17 cellular contexts compared by ENCODE assay signal in the genomic region with DNA sequence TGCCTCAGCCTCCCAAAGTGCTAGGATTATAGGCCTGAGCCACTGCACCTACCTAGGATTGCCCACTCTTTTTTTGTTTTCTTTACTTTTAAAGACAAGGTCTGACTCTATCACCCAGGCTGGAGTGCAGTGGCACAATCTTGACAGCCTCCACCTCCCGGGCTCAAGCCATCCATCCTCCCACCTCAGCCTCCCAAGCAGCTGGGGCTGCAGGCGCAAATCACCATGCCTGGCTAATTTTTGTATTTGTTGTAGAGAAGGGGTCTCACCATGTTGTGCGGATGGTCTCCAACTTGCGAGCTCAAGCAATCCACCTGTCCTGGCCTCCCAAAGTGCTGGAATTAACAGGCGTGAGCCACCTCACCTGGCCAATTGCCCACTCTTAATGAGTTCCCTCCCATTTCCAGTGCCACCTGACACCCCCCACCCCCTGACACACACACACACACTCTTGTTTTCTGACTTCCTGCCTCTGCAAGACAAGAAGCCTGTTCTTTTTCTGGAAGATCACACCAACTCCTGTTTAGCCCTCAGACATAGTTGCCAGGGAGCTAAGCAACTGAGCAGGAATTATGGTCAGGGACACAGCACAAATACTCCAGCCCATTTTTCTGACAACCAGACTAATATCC. TPM values are rescaled to one million over a fixed set of nuclear protein-coding genes. Genes with fewer than 3 reads are reported as not detected.
DNase-seq lines count a peak whose midpoint lies in the region; ATAC-seq and TF ChIP-seq lines count a peak whose summit lies in the region.
"Had no signal": no experiment of that assay in that cellular context is flagged by ENCODE, and none has a peak within 500 bp of the region (broad histone marks: within the 10 kb centered on the region; RNA-seq: fewer than 3 reads in every experiment).

No MANE protein-coding gene starts in this region.

- H3K9ac ChIP-seq in IMR-90 (ENCODE audit: low read depth, low read length), result no peak overlapping the region

- no peak for DNase-seq in activated T-cell treated with anti-CD3 and anti-CD28 coated beads, Interleukin-2, amount 50 U/mL, for 72 hours
- DNase-seq in activated T-cell treated with anti-CD3 and anti-CD28 coated beads, Interleukin-2, amount 50 U/mL, for 4 hours, result no peak
- DNase-seq in IMR-90, result no peak
- no peak for DNase-seq in immature natural killer cell
- no peak for DNase-seq in stimulated activated naive B cell treated with anti-CD40 and anti-IgM and Interleukin-4, amounts not matched to agents 10 μg/mL and 1 μg/mL and 100 μg/mL, for 72 hours
- no peak for DNase-seq in Ammon's horn (ENCODE audit: low spot score)
- no peak for DNase-seq in Right ventricle myocardium inferior (ENCODE audit: missing footprints)
- DNase-seq: activated CD4-positive, alpha-beta T cell treated with anti-CD3 and anti-CD28 coated beads, Interleukin-2, amount 50 U/mL, for 1 hour; activated T-cell treated with anti-CD3 and anti-CD28 coated beads, Interleukin-2, amount 50 U/mL, for 48 hours; GDM1; left ventricle myocardium inferior; NCI-H1436 treated with DMSO at 0.1 percent for 48 hours; NCI-H345; stomach had no signal

- H2BK5ac ChIP-seq in IMR-90 (ENCODE audit: low read depth, low read length, poor library complexity, severe bottlenecking), result peak overlapping the region; percentile 3

- no peak overlapping the region for H2AK9ac ChIP-seq in IMR-90 (replicated peaks; ENCODE audit: low read depth, low read length, poor library complexity)

- H3K4me3 Mint-ChIP-seq in activated T-cell treated with anti-CD3 and anti-CD28 coated beads, Interleukin-2, amount 50 U/mL, for 72 hours, result peak overlapping the region; percentile 15 to 27
- H3K4me3 Mint-ChIP-seq in activated T-cell treated with anti-CD3 and anti-CD28 coated beads, Interleukin-2, amount 50 U/mL, for 4 hours, result no peak overlapping the region
- peak overlapping the region in 2 of 5 donors; percentile 2 to 91 for H3K4me3 Mint-ChIP-seq in immature natural killer cell
- peak overlapping the region in 1 of 2 donors; percentile 13 for H3K4me3 Mint-ChIP-seq in stimulated activated naive B cell treated with anti-CD40 and anti-IgM and Interleukin-4, amounts not matched to agents 10 μg/mL and 1 μg/mL and 100 μg/mL, for 72 hours

- no peak overlapping the region for H2BK20ac ChIP-seq in IMR-90 (ENCODE audit: low read depth, low read length)

- H3K18ac ChIP-seq in IMR-90 (ENCODE audit: low read depth, low read length), result no peak overlapping the region

- TF ChIP-seq RAD21 in IMR-90 (IDR thresholded peaks at IDR 0.05; ENCODE audit: low read length), result no peak

- H3K27ac Mint-ChIP-seq in activated T-cell treated with anti-CD3 and anti-CD28 coated beads, Interleukin-2, amount 50 U/mL, for 72 hours, result peak overlapping the region; percentile 55
- H3K27ac Mint-ChIP-seq in immature natural killer cell, result peak overlapping the region in 4 of 6 donors; percentile 16 to 90 (median 54)
- peak overlapping the region; percentile 56 for H3K27ac Mint-ChIP-seq in stimulated activated naive B cell treated with anti-CD40 and anti-IgM and Interleukin-4, amounts not matched to agents 10 μg/mL and 1 μg/mL and 100 μg/mL, for 72 hours

- intact Hi-C loops in IMR-90 (cut with micrococcal nuclease), result loop anchor here (5.0 kb wide), 1 partner anchor 327 kb away; no protein-coding TSS in a partner anchor
- intact Hi-C loops in Right ventricle myocardium inferior (cut with DNase I), result loop anchor here (5.0 to 10.0 kb wide), 3 partner anchors 332 to 480 kb away; partner anchors contain the start of genes PITPNA and TLCD2

- no peak overlapping the region for H3K27ac ChIP-seq in IMR-90 (ENCODE audit: insufficient read depth, low read length)
- H3K27ac ChIP-seq: left ventricle myocardium inferior had no signal

- no peaks in the 10 kb centered on the region for H3K9me3 ChIP-seq in IMR-90 (ENCODE audit: control insufficient read depth, insufficient read depth, low read length)
- H3K9me3 ChIP-seq: left ventricle myocardium inferior, SJSA1, stomach had no signal

- CTCF ChIA-PET in IMR-90 (lab: Yijun Ruan, JAX), result no interaction called here

- no peak for TF ChIP-seq POLR2A in IMR-90 (IDR thresholded peaks at IDR 0.05; ENCODE audit: low read depth, low read length)

- H3K4me2 ChIP-seq in IMR-90 (ENCODE audit: low read depth, low read length), result no peak overlapping the region

- TF ChIP-seq CTCF in IMR-90 (conservative IDR thresholded peaks at IDR 0.05; ENCODE audit: low read depth, low read length), result no peak

- no peak overlapping the region for H2AK5ac ChIP-seq in IMR-90 (ENCODE audit: low read depth, low read length)

- H2BK120ac ChIP-seq in IMR-90 (ENCODE audit: low read depth, low read length), result no peak overlapping the region

- H3K27me3 Mint-ChIP-seq in activated T-cell treated with anti-CD3 and anti-CD28 coated beads, Interleukin-2, amount 50 U/mL, for 72 hours (ENCODE audit: low read depth), result peaks cover 7% of the 10 kb centered on the region
- H3K27me3 Mint-ChIP-seq in activated T-cell treated with anti-CD3 and anti-CD28 coated beads, Interleukin-2, amount 50 U/mL, for 4 hours (ENCODE audit: low read depth), result no peaks in the 10 kb centered on the region
- H3K27me3 Mint-ChIP-seq in immature natural killer cell (ENCODE audit: low read depth in 3 of 3), result peaks cover 4 to 14% (median 13%) of the 10 kb centered on the region in 3 donors
- peaks cover 6 to 8% of the 10 kb centered on the region in 2 donors for H3K27me3 Mint-ChIP-seq in stimulated activated naive B cell treated with anti-CD40 and anti-IgM and Interleukin-4, amounts not matched to agents 10 μg/mL and 1 μg/mL and 100 μg/mL, for 72 hours
- H3K27me3 Mint-ChIP-seq: central memory CD8-positive, alpha-beta T cell had no signal

- 0 out of 3 replicates have a peak overlapping the region, but pooled peaks have one; percentile 28 for H2BK15ac ChIP-seq in IMR-90 (ENCODE audit: low read depth, low read length)

- H4K5ac ChIP-seq in IMR-90 (ENCODE audit: low read depth, low read length), result no peak overlapping the region

- no peak overlapping the region for H3K23ac ChIP-seq in IMR-90 (ENCODE audit: low read depth, low read length)

- H3K4me1 Mint-ChIP-seq in activated T-cell treated with anti-CD3 and anti-CD28 coated beads, Interleukin-2, amount 50 U/mL, for 72 hours (ENCODE audit: low read depth), result peaks cover 35% of the 10 kb centered on the region
- peaks cover 29% of the 10 kb centered on the region for H3K4me1 Mint-ChIP-seq in activated T-cell treated with anti-CD3 and anti-CD28 coated beads, Interleukin-2, amount 50 U/mL, for 4 hours (ENCODE audit: low read depth)
- H3K4me1 Mint-ChIP-seq in immature natural killer cell, result peaks cover 24 to 28% of the 10 kb centered on the region in 2 donors
- H3K4me1 Mint-ChIP-seq in stimulated activated naive B cell treated with anti-CD40 and anti-IgM and Interleukin-4, amounts not matched to agents 10 μg/mL and 1 μg/mL and 100 μg/mL, for 72 hours, result peaks cover 22 to 38% of the 10 kb centered on the region in 2 donors

- peaks cover 22% of the 10 kb centered on the region for H3K36me3 ChIP-seq in IMR-90 (ENCODE audit: control insufficient read depth, insufficient read depth, low read length)

- no peak overlapping the region for H3K4ac ChIP-seq in IMR-90 (ENCODE audit: low read depth, low read length)

- no peak for ATAC-seq in activated T-cell treated with anti-CD3 and anti-CD28 coated beads, Interleukin-2, amount 50 U/mL, for 72 hours (replicated peaks in 1 of 2)
- no peak for ATAC-seq in activated T-cell treated with anti-CD3 and anti-CD28 coated beads, Interleukin-2, amount 50 U/mL, for 4 hours
- ATAC-seq in IMR-90 (ENCODE audit: low read depth), result no peak
- no peak for ATAC-seq in stimulated activated naive B cell treated with anti-CD40 and anti-IgM and Interleukin-4, amounts not matched to agents 10 μg/mL and 1 μg/mL and 100 μg/mL, for 72 hours (replicated peaks)
- no peak for ATAC-seq in Right ventricle myocardium inferior
- no peak for ATAC-seq in GM21447 (IDR thresholded peaks at IDR 0.05; ENCODE audit: unreplicated experiment)

- no TSS peak for BruUV-seq in IMR-90 (replicated peaks; lab: Mats Ljungman, UMichigan)

- H3K79me1 ChIP-seq in IMR-90 (ENCODE audit: low read depth in 1 of 2, low read length in 2 of 2), result peaks cover 22 to 43% of the 10 kb centered on the region in 2 experiments

- H3K56ac ChIP-seq in IMR-90 (ENCODE audit: extremely low read depth, insufficient read depth, low read length), result no peak overlapping the region

- no peak overlapping the region for H4K91ac ChIP-seq in IMR-90 (ENCODE audit: insufficient read depth, low read depth, low read length)

- peaks cover 2 to 7% of the 10 kb centered on the region in 2 donors for H3K36me3 Mint-ChIP-seq in activated T-cell treated with anti-CD3 and anti-CD28 coated beads, Interleukin-2, amount 50 U/mL, for 72 hours (ENCODE audit: insufficient read depth in 2 of 2)
- peaks cover 14% of the 10 kb centered on the region for H3K36me3 Mint-ChIP-seq in activated T-cell treated with anti-CD3 and anti-CD28 coated beads, Interleukin-2, amount 50 U/mL, for 4 hours (ENCODE audit: insufficient read depth)
- peaks cover 0 to 7% (median 0%) of the 10 kb centered on the region in 3 donors for H3K36me3 Mint-ChIP-seq in immature natural killer cell
- peaks cover 28 to 38% of the 10 kb centered on the region in 2 donors for H3K36me3 Mint-ChIP-seq in stimulated activated naive B cell treated with anti-CD40 and anti-IgM and Interleukin-4, amounts not matched to agents 10 μg/mL and 1 μg/mL and 100 μg/mL, for 72 hours

- H2AFZ ChIP-seq in IMR-90 (replicated peaks; ENCODE audit: low read length, poor library complexity), result no peak overlapping the region

- H3K27me3 ChIP-seq in IMR-90 (ENCODE audit: control insufficient read depth, insufficient read depth, low read length), result no peaks in the 10 kb centered on the region
- H3K27me3 ChIP-seq: SJSA1 had no signal

- no peaks in the 10 kb centered on the region for H3K9me3 Mint-ChIP-seq in activated T-cell treated with anti-CD3 and anti-CD28 coated beads, Interleukin-2, amount 50 U/mL, for 72 hours
- H3K9me3 Mint-ChIP-seq in activated T-cell treated with anti-CD3 and anti-CD28 coated beads, Interleukin-2, amount 50 U/mL, for 4 hours, result no peaks in the 10 kb centered on the region
- no peaks in the 10 kb centered on the region for H3K9me3 Mint-ChIP-seq in immature natural killer cell
- H3K9me3 Mint-ChIP-seq in stimulated activated naive B cell treated with anti-CD40 and anti-IgM and Interleukin-4, amounts not matched to agents 10 μg/mL and 1 μg/mL and 100 μg/mL, for 72 hours, result no peaks in the 10 kb centered on the region
- H3K9me3 Mint-ChIP-seq: central memory CD8-positive, alpha-beta T cell had no signal

- H3K14ac ChIP-seq in IMR-90 (replicated peaks; ENCODE audit: low read depth, low read length), result no peak overlapping the region; the same call in 1 of the 2 replicates

- peaks cover 22% of the 10 kb centered on the region for H3K9me1 ChIP-seq in IMR-90 (ENCODE audit: insufficient read depth, low read length)

- peaks cover 28% of the 10 kb centered on the region for H3K4me1 ChIP-seq in IMR-90 (ENCODE audit: control insufficient read depth, insufficient read depth, low read length)

- dilution Hi-C loops in IMR-90 (cut with HindIII; ENCODE audit: low sequenced_read_pairs, unreplicated experiment), result no loop called here

- 84% methylated on average over 2 of the region's 5 CpGs; no CpG with 5 or more reads in 1 of the 2 experiments for WGBS in IMR-90 (ENCODE audit: extremely low coverage in 2 of 2, insufficient read length in 1 of 2), 2 experiments

- H3K4me3 ChIP-seq in IMR-90 (ENCODE audit: insufficient read depth, low read depth, low read length), result no peak overlapping the region
- H3K4me3 ChIP-seq: left ventricle myocardium inferior, SJSA1, stomach had no signal

- H4K20me1 ChIP-seq in IMR-90 (ENCODE audit: insufficient read depth, low read length), result peaks cover 11% of the 10 kb centered on the region; the same call in 1 of the 2 replicates

- in situ Hi-C loops in IMR-90 (cut with MboI; ENCODE audit: low sequenced_read_pairs), result loop anchor here (25.0 kb wide), 1 partner anchor 332 kb away; the partner anchor contains the start of genes TLCD2 and WDR81

- H4K8ac ChIP-seq in IMR-90 (ENCODE audit: low read depth in 2 of 2, low read length in 2 of 2), result peak overlapping the region in 1 of 2 experiments; percentile 32; a peak in 1 of 4 replicates

- POLR2A ChIA-PET in IMR-90 (lab: Charles Lee; ENCODE audit: unreplicated experiment), result interaction anchor here (0.7 kb wide), 1 partner anchor 122 kb away, joined by 6 read pairs; no protein-coding TSS in a partner anchor

RNA-seq across cellular contexts. Expression of gene OVCA2, which starts 2.6 kb away (rescaled TPM):
- 10 to 100 TPM; 29.0 to 33.3 TPM for total RNA-seq in activated T-cell treated with anti-CD3 and anti-CD28 coated beads, Interleukin-2, amount 50 U/mL, for 72 hours
- total RNA-seq in activated T-cell treated with anti-CD3 and anti-CD28 coated beads, Interleukin-2, amount 50 U/mL, for 4 hours, result 10 to 100 TPM; 67.7 to 74.4 (median 70.7) TPM
- total RNA-seq in IMR-90 (2012; rRNA removed) (38.7 and 42.2 TPM in 2 replicates), Right ventricle myocardium inferior (14.3 TPM)
- polyA plus RNA-seq in IMR-90 (2012; rRNA removed) (46.9 and 52.6 TPM in 2 replicates), immature natural killer cell (100 to 1,000 TPM in 2 of 3 donors, 10 to 100 TPM in 1; 90.6 to 107 (median 104) TPM)
- 40.4 and 50.0 TPM in 2 replicates for polyA plus RNA-seq in IMR-90 (2012; cell fraction: cytosol; rRNA removed)
- polyA plus RNA-seq in IMR-90 (2012; cell fraction: nucleus; rRNA removed; ENCODE audit: low replicate concordance), result 23.2 and 26.2 TPM in 2 replicates

RNA-seq across cellular contexts. Expression of gene HIC1, which starts 10.5 kb away (rescaled TPM):
- 10 to 100 TPM; 11.7 to 21.4 TPM for total RNA-seq in activated T-cell treated with anti-CD3 and anti-CD28 coated beads, Interleukin-2, amount 50 U/mL, for 72 hours
- 10 to 100 TPM; 18.9 to 60.9 (median 31.5) TPM for total RNA-seq in activated T-cell treated with anti-CD3 and anti-CD28 coated beads, Interleukin-2, amount 50 U/mL, for 4 hours
- total RNA-seq in IMR-90 (2012; rRNA removed) (10.0 and 10.4 TPM in 2 replicates), Right ventricle myocardium inferior (22.7 TPM)
- polyA plus RNA-seq in IMR-90 (2012; rRNA removed) (23.0 and 30.9 TPM in 2 replicates), immature natural killer cell (1 to 10 TPM in 2 of 3 donors, under 1 TPM in 1; 0.90 to 5.9 (median 1.2) TPM)
- polyA plus RNA-seq in IMR-90 (2012; cell fraction: cytosol; rRNA removed), result 17.8 and 60.2 TPM in 2 replicates
- 69.0 and 122 TPM in 2 replicates for polyA plus RNA-seq in IMR-90 (2012; cell fraction: nucleus; rRNA removed; ENCODE audit: low replicate concordance)

RNA-seq across cellular contexts. Expression of gene DPH1, which starts 14.4 kb away (rescaled TPM):
- 10 to 100 TPM; 36.8 to 40.8 TPM for total RNA-seq in activated T-cell treated with anti-CD3 and anti-CD28 coated beads, Interleukin-2, amount 50 U/mL, for 72 hours
- total RNA-seq in activated T-cell treated with anti-CD3 and anti-CD28 coated beads, Interleukin-2, amount 50 U/mL, for 4 hours, result 10 to 100 TPM; 56.6 to 59.9 (median 58.5) TPM
- 20.6 and 24.4 TPM in 2 replicates for total RNA-seq in IMR-90 (2012; rRNA removed)
- 49.9 and 51.9 TPM in 2 replicates for polyA plus RNA-seq in IMR-90 (2012; rRNA removed)
- 31.8 and 38.7 TPM in 2 replicates for polyA plus RNA-seq in IMR-90 (2012; cell fraction: cytosol; rRNA removed)
- polyA plus RNA-seq in IMR-90 (2012; cell fraction: nucleus; rRNA removed; ENCODE audit: low replicate concordance), result 153 and 299 TPM in 2 replicates
- 10 to 100 TPM; 18.6 to 26.4 (median 21.4) TPM for polyA plus RNA-seq in immature natural killer cell
- total RNA-seq in Right ventricle myocardium inferior, result 24.1 TPM

RNA-seq across cellular contexts. Expression of gene RTN4RL1, which starts 19.2 kb away (rescaled TPM):
- total RNA-seq in activated T-cell treated with anti-CD3 and anti-CD28 coated beads, Interleukin-2, amount 50 U/mL, for 72 hours, result under 1 TPM; 0.14 to 0.21 TPM
- 1 to 10 TPM; 1.0 to 2.5 (median 2.0) TPM for total RNA-seq in activated T-cell treated with anti-CD3 and anti-CD28 coated beads, Interleukin-2, amount 50 U/mL, for 4 hours
- under 0.01 TPM in 2 replicates for total RNA-seq in IMR-90 (2012; rRNA removed)
- polyA plus RNA-seq in IMR-90 (2012; rRNA removed), result 0.03 and 0.04 TPM in 2 replicates
- 0.07 TPM in 1 of 2 replicates, not detected in the other for polyA plus RNA-seq in IMR-90 (2012; cell fraction: cytosol; rRNA removed)
- polyA plus RNA-seq in IMR-90 (2012; cell fraction: nucleus; rRNA removed; ENCODE audit: low replicate concordance), result 0.03 TPM in 1 of 2 replicates, not detected in the other
- polyA plus RNA-seq in immature natural killer cell, result under 1 TPM in 1 of 3 donors, not detected in 2; 0.37 TPM
- total RNA-seq in Right ventricle myocardium inferior, result 3.2 TPM
- total RNA-seq: SJSA1 had no signal
